Comparison of ENCODE assay signal across 34 cellular contexts in genomic region chr2:226888971-226889370, GRCh38. TPM values are rescaled to one million over a fixed set of nuclear protein-coding genes. Genes with fewer than 3 reads are reported as not detected.
A peak's percentile ranks its signal among the peaks of the same experiment; 100 is the strongest.
DNase-seq lines count a peak whose midpoint lies in the region; ATAC-seq, FAIRE-seq and TF ChIP-seq lines count a peak whose summit lies in the region.
"Had no signal": no experiment of that assay in that cellular context is flagged by ENCODE, and none has a peak within 500 bp of the region (broad histone marks: within the 10 kb centered on the region; RNA-seq: fewer than 3 reads in every experiment).

No MANE protein-coding gene starts in this region.

- TF ChIP-seq POLR2A in A549 (IDR thresholded peaks at IDR 0.05; ENCODE audit: low read length) (no peak), lower leg skin (IDR thresholded peaks at IDR 0.05) (no peak)

- H3K4me3 Mint-ChIP-seq in HFFc6: peak overlapping the region; percentile 78
- H3K4me3 Mint-ChIP-seq in activated T-helper 1 cell treated with anti-CD3 and anti-CD28 coated beads, Interleukin-12 subunit alpha, Interleukin-12 subunit beta, Interleukin-2, Interleukin-4 antibody, amounts not matched to agents 30 ng/mL and 10 ng/mL and 1 ng/mL, durations not matched to agents 14 hours and 24 hours and 36 hours: no peak overlapping the region
- H3K4me3 Mint-ChIP-seq: activated naive CD8-positive, alpha-beta T cell; CD4-positive, CD25-positive, alpha-beta regulatory T cell; neural crest cell; stimulated activated naive CD8-positive, alpha-beta T cell treated with anti-CD3 and anti-CD28 coated beads, Interleukin-15, amount 100 ng/mL, for 72 hours; T-helper 2 cell treated with Interferon-gamma antibody and Interleukin-4, amounts not matched to agents 5 μg/mL and 100 μg/mL, for 36 hours had no signal

- peaks cover 12% of the 10 kb centered on the region; the same call in 2 of the 3 replicates for H3K4me1 ChIP-seq in A549
- H3K4me1 ChIP-seq: colonic mucosa, spleen, uterus had no signal

- no peaks in the 10 kb centered on the region for H3K27me3 Mint-ChIP-seq in HFFc6 (ENCODE audit: insufficient read depth)
- H3K27me3 Mint-ChIP-seq in activated T-helper 1 cell treated with anti-CD3 and anti-CD28 coated beads, Interleukin-12 subunit alpha, Interleukin-12 subunit beta, Interleukin-2, Interleukin-4 antibody, amounts not matched to agents 30 ng/mL and 10 ng/mL and 1 ng/mL, durations not matched to agents 14 hours and 24 hours and 36 hours (ENCODE audit: insufficient read depth): no peaks in the 10 kb centered on the region
- H3K27me3 Mint-ChIP-seq: activated naive CD8-positive, alpha-beta T cell; CD4-positive, CD25-positive, alpha-beta regulatory T cell; stimulated activated naive CD8-positive, alpha-beta T cell treated with anti-CD3 and anti-CD28 coated beads, Interleukin-15, amount 100 ng/mL, for 72 hours had no signal

- no peaks in the 10 kb centered on the region for H3K9me3 Mint-ChIP-seq in HFFc6
- H3K9me3 Mint-ChIP-seq in activated T-helper 1 cell treated with anti-CD3 and anti-CD28 coated beads, Interleukin-12 subunit alpha, Interleukin-12 subunit beta, Interleukin-2, Interleukin-4 antibody, amounts not matched to agents 30 ng/mL and 10 ng/mL and 1 ng/mL, durations not matched to agents 14 hours and 24 hours and 36 hours: no peaks in the 10 kb centered on the region
- H3K9me3 Mint-ChIP-seq: CD4-positive, CD25-positive, alpha-beta regulatory T cell; neural crest cell; stimulated activated naive CD8-positive, alpha-beta T cell treated with anti-CD3 and anti-CD28 coated beads, Interleukin-15, amount 100 ng/mL, for 72 hours; T-helper 2 cell treated with Interferon-gamma antibody and Interleukin-4, amounts not matched to agents 5 μg/mL and 100 μg/mL, for 36 hours had no signal

- CTCF ChIA-PET in A549 (lab: Yijun Ruan, JAX): no interaction called here

- no peak for TF ChIP-seq RAD21 in A549 (conservative IDR thresholded peaks at IDR 0.05 in 1 of 2, IDR thresholded peaks at IDR 0.05 in 1 of 2)

- peaks cover 18% of the 10 kb centered on the region for H3K36me3 Mint-ChIP-seq in HFFc6 (ENCODE audit: low read depth)
- peaks cover 2% of the 10 kb centered on the region for H3K36me3 Mint-ChIP-seq in activated T-helper 1 cell treated with anti-CD3 and anti-CD28 coated beads, Interleukin-12 subunit alpha, Interleukin-12 subunit beta, Interleukin-2, Interleukin-4 antibody, amounts not matched to agents 30 ng/mL and 10 ng/mL and 1 ng/mL, durations not matched to agents 14 hours and 24 hours and 36 hours (ENCODE audit: low read depth)

- FAIRE-seq in A549 (lab: Jason Lieb, UNC) (no peak), bronchial epithelial cell (lab: Jason Lieb, UNC) (peak; percentile 64)
- FAIRE-seq: GM12878, kidney had no signal

- peaks cover 95% of the 10 kb centered on the region for H3K4me1 Mint-ChIP-seq in HFFc6 (ENCODE audit: low read depth)
- H3K4me1 Mint-ChIP-seq in activated T-helper 1 cell treated with anti-CD3 and anti-CD28 coated beads, Interleukin-12 subunit alpha, Interleukin-12 subunit beta, Interleukin-2, Interleukin-4 antibody, amounts not matched to agents 30 ng/mL and 10 ng/mL and 1 ng/mL, durations not matched to agents 14 hours and 24 hours and 36 hours (ENCODE audit: low read depth): no peaks in the 10 kb centered on the region
- H3K4me1 Mint-ChIP-seq: neural crest cell; stimulated activated naive CD8-positive, alpha-beta T cell treated with anti-CD3 and anti-CD28 coated beads, Interleukin-15, amount 100 ng/mL, for 72 hours had no signal

- no peak overlapping the region for H3K4me3 ChIP-seq in A549
- H3K4me3 ChIP-seq in bronchial epithelial cell (ENCODE audit: low read depth, low read length): no peak overlapping the region
- H3K4me3 ChIP-seq in lower leg skin (ENCODE audit: low read depth, poor library complexity, severe bottlenecking): no peak overlapping the region
- H3K4me3 ChIP-seq: cardiac muscle cell, colonic mucosa, GM12878, lung, Peyer's patch, spleen, thoracic aorta, uterus had no signal

- no peaks in the 10 kb centered on the region for H3K27me3 ChIP-seq in bronchial epithelial cell (ENCODE audit: control insufficient read depth, insufficient read depth, low read length)
- H3K27me3 ChIP-seq: cardiac muscle cell, colonic mucosa, Peyer's patch, spleen, uterus had no signal

- peak overlapping the region; percentile 94 for H3K27ac Mint-ChIP-seq in HFFc6
- no peak overlapping the region for H3K27ac Mint-ChIP-seq in activated T-helper 1 cell treated with anti-CD3 and anti-CD28 coated beads, Interleukin-12 subunit alpha, Interleukin-12 subunit beta, Interleukin-2, Interleukin-4 antibody, amounts not matched to agents 30 ng/mL and 10 ng/mL and 1 ng/mL, durations not matched to agents 14 hours and 24 hours and 36 hours
- H3K27ac Mint-ChIP-seq: activated naive CD8-positive, alpha-beta T cell; CD4-positive, CD25-positive, alpha-beta regulatory T cell; stimulated activated naive CD8-positive, alpha-beta T cell treated with anti-CD3 and anti-CD28 coated beads, Interleukin-15, amount 100 ng/mL, for 72 hours; T-helper 2 cell treated with Interferon-gamma antibody and Interleukin-4, amounts not matched to agents 5 μg/mL and 100 μg/mL, for 36 hours had no signal

- H3K9me3 ChIP-seq in A549: no peaks in the 10 kb centered on the region
- H3K9me3 ChIP-seq: colonic mucosa, Peyer's patch, spleen, thoracic aorta, uterus had no signal

- WGBS in A549 (ENCODE audit: missing lambda C conversion rate): 66% methylated on average over 4 of the region's 4 CpGs
- 79 to 84% methylated on average over 4 of the region's 4 CpGs for WGBS in lower leg skin, 2 donors

- TF ChIP-seq CTCF in A549 (IDR thresholded peaks at IDR 0.05) (no peak), HFFc6 (IDR thresholded peaks at IDR 0.05) (no peak), bronchial epithelial cell (IDR thresholded peaks at IDR 0.05; ENCODE audit: insufficient read depth, low read length, severe bottlenecking) (no peak), lower leg skin (IDR thresholded peaks at IDR 0.05) (no peak)

- ATAC-seq in A549 (no peak), GM18909 (IDR thresholded peaks at IDR 0.05; ENCODE audit: poor library complexity, unreplicated experiment) (no peak)
- ATAC-seq: GM12878; HCT116; right cardiac atrium; stimulated activated naive CD8-positive, alpha-beta T cell treated with anti-CD3 and anti-CD28 coated beads, Interleukin-15, amount 100 ng/mL, for 72 hours had no signal

- no peak overlapping the region for H3K27ac ChIP-seq in A549
- H3K27ac ChIP-seq: cardiac muscle cell, colonic mucosa, Peyer's patch, spleen, thoracic aorta, uterus had no signal

- intact Hi-C loops in activated T-helper 1 cell treated with anti-CD3 and anti-CD28 coated beads, Interleukin-12 subunit alpha, Interleukin-12 subunit beta, Interleukin-2, Interleukin-4 antibody, amounts not matched to agents 30 ng/mL and 10 ng/mL and 1 ng/mL, durations not matched to agents 14 hours and 24 hours and 36 hours (cut with micrococcal nuclease): no loop called here
- intact Hi-C loops in lower leg skin (cut with DNase I; ENCODE audit: low total_unique reads): loop anchor here (5.0 kb wide), 1 partner anchor 1883 kb away; no protein-coding TSS in a partner anchor

- H3K4me2 ChIP-seq in A549: peak overlapping the region; percentile 12; the same call in 1 of the 3 replicates

- no peak for TF ChIP-seq EP300 in A549 (IDR thresholded peaks at IDR 0.05)

- H3K36me3 ChIP-seq in bronchial epithelial cell (ENCODE audit: control insufficient read depth, insufficient read depth, low read length): no peaks in the 10 kb centered on the region
- H3K36me3 ChIP-seq: cardiac muscle cell, colonic mucosa, Peyer's patch, spleen, thoracic aorta, uterus had no signal

- no peak for DNase-seq in A549 (ENCODE audit: low read depth in 1 of 2, low spot score in 1 of 2)
- DNase-seq in HFFc6: peak; percentile 22
- DNase-seq in bronchial epithelial cell (ENCODE audit: low read depth): no peak
- peak; percentile 48 for DNase-seq in kidney tubule cell (ENCODE audit: low spot score)
- DNase-seq in activated T-helper 1 cell treated with anti-CD3 and anti-CD28 coated beads, Interleukin-12 subunit alpha, Interleukin-12 subunit beta, Interleukin-2, Interleukin-4 antibody, amounts not matched to agents 30 ng/mL and 10 ng/mL and 1 ng/mL, durations not matched to agents 14 hours and 24 hours and 36 hours (ENCODE audit: low spot score): no peak
- no peak for DNase-seq in lower leg skin (ENCODE audit: low spot score in 2 of 2)
- DNase-seq in middle frontal gyrus (ENCODE audit: extremely low spot score, low spot score): no peak
- DNase-seq: 8988T; activated CD4-positive, alpha-beta T cell treated with anti-CD3 and anti-CD28 coated beads for 4 hours; aorta; CD4-positive, CD25-positive, alpha-beta regulatory T cell; colonic mucosa; DND-41; effector CD4-positive, alpha-beta T cell; head of caudate nucleus; kidney; NCI-H446 treated with DMSO at 0.1 percent for 48 hours; NCI-H82; Peyer's patch; right cardiac atrium; SIG-M5; spleen; stimulated activated CD4-positive, alpha-beta T cell treated with anti-CD3 and anti-CD28 coated beads, Interleukin-2, amount 100 ng/mL, for 24 hours; stimulated activated naive CD8-positive, alpha-beta T cell treated with anti-CD3 and anti-CD28 coated beads, Interleukin-15, amount 100 ng/mL, for 72 hours; uterus had no signal

- POLR2A ChIA-PET in A549 (lab: Yijun Ruan, JAX): no interaction called here

TF ChIP-seq in A549, 52 proteins besides CTCF, POLR2A, EP300 and RAD21 (continues in another document):
- TF ChIP-seq HOXA7 (CRISPR knock-in tag; IDR thresholded peaks at IDR 0.05) (no peak), CEBPB (IDR thresholded peaks at IDR 0.05) (no peak), KDM1A (IDR thresholded peaks at IDR 0.05; ENCODE audit: low read depth) (no peak), FOSL2 (IDR thresholded peaks at IDR 0.05) (no peak), FOSL2 (CRISPR knock-in tag; IDR thresholded peaks at IDR 0.05) (no peak)

RNA-seq across cellular contexts. Expression of gene RHBDD1, which starts 53.1 kb away (rescaled TPM):
- 46.9 and 50.6 TPM in 2 replicates for polyA plus RNA-seq in A549 (2011; rRNA removed)
- polyA plus RNA-seq in A549 (2012; cell fraction: cytosol; rRNA removed): 4.9 and 6.1 TPM in 2 replicates
- 5.1 and 6.0 TPM in 2 replicates for polyA plus RNA-seq in A549 (2012; cell fraction: nucleus; rRNA removed)
- 8.3 to 8.6 TPM (median 8.6 TPM) in 3 replicates for polyA plus RNA-seq in A549 (2017; fragmentation: RNase III; extraction: RNeasy Plus Mini Kit Qiagen cat#74134 plus additional on column Dnase treatment)
- 60.9 and 78.3 TPM in 2 replicates for polyA minus RNA-seq in A549 (2011; rRNA and poly(A)+ RNA removed)
- 10 to 100 TPM; 34.3 to 50.7 (median 42.3) TPM for total RNA-seq in HFFc6 (2021; fragmentation: NEBNext Ultra II Directional; extraction: Animal tissue kit (Norgen Biotek cat#: 25700))
- 29.7 and 32.0 TPM in 2 replicates for total RNA-seq in bronchial epithelial cell
- 39.9 and 48.0 TPM in 2 replicates for total RNA-seq in activated T-helper 1 cell treated with anti-CD3 and anti-CD28 coated beads, Interleukin-12 subunit alpha, Interleukin-12 subunit beta, Interleukin-2, Interleukin-4 antibody, amounts not matched to agents 30 ng/mL and 10 ng/mL and 1 ng/mL, durations not matched to agents 14 hours and 24 hours and 36 hours
- total RNA-seq in lower leg skin: 10 to 100 TPM in 3 of 4 donors, 1 to 10 TPM in 1; 7.8 to 28.9 (median 18.0) TPM

Comparison
In these comparisons a context has a peak if more than half of its experiments do, and no peak if none do; other contexts are left out.
1. DNase-seq: peak in HFFc6 (single experiment) and kidney tubule cell (single experiment); none in A549 (0 of 2), bronchial epithelial cell (single experiment), activated T-helper 1 cell treated with anti-CD3 and anti-CD28 coated beads, Interleukin-12 subunit alpha, Interleukin-12 subunit beta, Interleukin-2, Interleukin-4 antibody, amounts not matched to agents 30 ng/mL and 10 ng/mL and 1 ng/mL, durations not matched to agents 14 hours and 24 hours and 36 hours (single experiment), lower leg skin (0 of 2) and middle frontal gyrus (single experiment).